ENCODE assay signal across 1 cellular context in genomic region chr4:15655223-15656037, GRCh38.
TF ChIP-seq lines count a peak whose summit lies in the region.

Gene FBXL5 (minus strand): TSS chr4:15655357. CDS start chr4:15655287, 70 bp downstream.

TF ChIP-seq in H1, 55 proteins besides CTCF, POLR2A, EP300 and RAD21 (continued from another document):
- peak; percentile 84 for TF ChIP-seq KDM4A (IDR thresholded peaks at IDR 0.05; ENCODE audit: low read depth, low read length, severe bottlenecking)
- peak; percentile 63; the same call in 1 of the 2 replicates for TF ChIP-seq POLR2AphosphoS5 (IDR thresholded peaks at IDR 0.05; ENCODE audit: low read depth, low read length)
- peak; percentile 85 for TF ChIP-seq USF2 (IDR thresholded peaks at IDR 0.05; ENCODE audit: low read length)
- TF ChIP-seq ATF2 (IDR thresholded peaks at IDR 0.05; ENCODE audit: low read length) = no peak; the same call in 1 of the 2 replicates
- peak; percentile 86 for TF ChIP-seq PHF8 (conservative IDR thresholded peaks at IDR 0.05; ENCODE audit: low read depth, low read length)
- peak; percentile 54 for TF ChIP-seq TBP (IDR thresholded peaks at IDR 0.05; ENCODE audit: low read depth, low read length)
- no peak for TF ChIP-seq SIX5 (IDR thresholded peaks at IDR 0.05; ENCODE audit: low read depth, low read length)
- no peak for TF ChIP-seq SP1 (IDR thresholded peaks at IDR 0.05; ENCODE audit: low read depth, low read length)
- TF ChIP-seq GABPA (IDR thresholded peaks at IDR 0.05; ENCODE audit: borderline replicate concordance, insufficient read depth, low read length) = no peak
- no peak for TF ChIP-seq SIN3A (conservative IDR thresholded peaks at IDR 0.05 in 1 of 2, IDR thresholded peaks at IDR 0.05 in 1 of 2; ENCODE audit: low read depth in 1 of 2, low read length in 2 of 2)
- TF ChIP-seq CHD2 (IDR thresholded peaks at IDR 0.05; ENCODE audit: low read length) = no peak
- TF ChIP-seq E2F6 (IDR thresholded peaks at IDR 0.05) = no peak; the same call in 1 of the 2 replicates
- TF ChIP-seq NANOG (IDR thresholded peaks at IDR 0.05; ENCODE audit: insufficient read depth, low read depth, low read length, poor library complexity, severe bottlenecking) = no peak
- TF ChIP-seq CBX8 (IDR thresholded peaks at IDR 0.05; ENCODE audit: borderline replicate concordance, low read depth, low read length) = no peak
- TF ChIP-seq BRCA1 (IDR thresholded peaks at IDR 0.05; ENCODE audit: low read depth, low read length) = no peak
- 0 out of 2 replicates have a peak, but pooled peaks have one; percentile 29 for TF ChIP-seq GTF2F1 (IDR thresholded peaks at IDR 0.05; ENCODE audit: borderline replicate concordance, low read depth, low read length)
- peak; percentile 54; the same call in 1 of the 2 replicates for TF ChIP-seq ATF3 (IDR thresholded peaks at IDR 0.05; ENCODE audit: insufficient read depth, low read depth, low read length)
- peak; percentile 68 for TF ChIP-seq TAF1 (IDR thresholded peaks at IDR 0.05; ENCODE audit: low read depth, low read length)
- no peak for TF ChIP-seq TCF12 (IDR thresholded peaks at IDR 0.05; ENCODE audit: low read depth, low read length)
- no peak for TF ChIP-seq POU5F1 (IDR thresholded peaks at IDR 0.05; ENCODE audit: low read depth, low read length)
- peak; percentile 83 for TF ChIP-seq MAX (IDR thresholded peaks at IDR 0.05)
- TF ChIP-seq ZNF274 (IDR thresholded peaks at IDR 0.05; ENCODE audit: borderline replicate concordance, extremely low read depth, low read length) = no peak
- TF ChIP-seq SP4 (IDR thresholded peaks at IDR 0.05; ENCODE audit: low read length) = peak; percentile 81; the same call in 1 of the 2 replicates
- peak; percentile 81 for TF ChIP-seq ASH2L (IDR thresholded peaks at IDR 0.05; ENCODE audit: low read length)
- no peak for TF ChIP-seq CTBP2 (IDR thresholded peaks at IDR 0.05; ENCODE audit: borderline replicate concordance, insufficient read depth, insufficient read length, low read length)
- no peak for TF ChIP-seq SRF (IDR thresholded peaks at IDR 0.05; ENCODE audit: low read depth, low read length)
- no peak for TF ChIP-seq BCL11A (IDR thresholded peaks at IDR 0.05; ENCODE audit: low read depth in 2 of 2, low read length in 2 of 2)
- TF ChIP-seq CHD1 (IDR thresholded peaks at IDR 0.05; ENCODE audit: low read depth, low read length) = no peak
